Comparison of ENCODE assay signal across 2 cellular contexts in the genomic region with DNA sequence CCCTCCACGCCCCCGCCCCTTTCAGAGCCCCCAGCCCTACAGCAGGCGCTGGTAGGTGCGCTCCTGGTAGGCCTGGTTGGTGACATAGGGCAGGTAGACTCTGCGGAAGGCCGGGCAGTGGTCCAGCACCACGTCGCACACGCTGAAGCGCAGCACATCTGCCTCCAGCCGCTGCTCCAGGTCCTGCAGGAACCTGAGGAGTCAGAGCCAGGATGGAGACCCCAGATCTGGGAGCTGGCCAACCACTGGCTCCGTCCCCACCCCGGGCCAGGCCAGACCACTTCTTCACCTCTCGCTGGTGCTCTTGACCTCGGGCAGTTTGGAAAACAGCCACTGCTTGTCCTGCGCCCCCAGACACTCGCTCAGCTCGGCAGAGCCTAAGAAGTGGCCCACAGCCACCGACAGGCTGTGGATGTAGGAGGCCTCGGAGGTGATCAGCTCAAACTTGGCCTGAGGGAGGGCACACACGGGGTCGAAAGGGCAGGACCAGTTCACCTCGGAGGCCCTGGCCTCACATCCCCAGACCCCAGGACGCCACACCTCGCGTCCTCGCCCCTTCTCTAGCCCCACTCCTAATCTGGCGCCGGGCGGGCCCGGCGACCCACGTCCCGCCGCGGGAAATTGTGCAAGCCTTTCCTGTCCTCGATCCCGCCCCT.
TF ChIP-seq lines count a peak whose summit lies in the region.

No MANE protein-coding gene starts in this region.

TF ChIP-seq in K562, 482 proteins besides CTCF, POLR2A, EP300 and RAD21 (continues in another document):
- TF ChIP-seq ZNF212 (CRISPR knock-in tag; IDR thresholded peaks at IDR 0.05): no peak
- no peak for TF ChIP-seq RBM34 (IDR thresholded peaks at IDR 0.05; ENCODE audit: borderline replicate concordance, insufficient read depth, low read length)
- TF ChIP-seq, protein P1, sequence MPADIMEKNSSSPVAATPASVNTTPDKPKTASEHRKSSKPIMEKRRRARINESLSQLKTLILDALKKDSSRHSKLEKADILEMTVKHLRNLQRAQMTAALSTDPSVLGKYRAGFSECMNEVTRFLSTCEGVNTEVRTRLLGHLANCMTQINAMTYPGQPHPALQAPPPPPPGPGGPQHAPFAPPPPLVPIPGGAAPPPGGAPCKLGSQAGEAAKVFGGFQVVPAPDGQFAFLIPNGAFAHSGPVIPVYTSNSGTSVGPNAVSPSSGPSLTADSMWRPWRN (IDR thresholded peaks at IDR 0.05; ENCODE audit: low read depth): no peak
- TF ChIP-seq ZNF589 (CRISPR knock-in tag; IDR thresholded peaks at IDR 0.05; ENCODE audit: low read depth): 0 out of 2 replicates have a peak, but pooled peaks have one; percentile 44
- TF ChIP-seq PHF20 (IDR thresholded peaks at IDR 0.05; ENCODE audit: partially characterized antibody): peak; percentile 10
- no peak for TF ChIP-seq BCLAF1 (IDR thresholded peaks at IDR 0.05; ENCODE audit: borderline replicate concordance in 1 of 2, control insufficient read depth in 1 of 2, low read depth in 2 of 2, low read length in 1 of 2)
- TF ChIP-seq YBX1 (IDR thresholded peaks at IDR 0.05): no peak
- no peak for TF ChIP-seq SP2 (IDR thresholded peaks at IDR 0.05; ENCODE audit: extremely low read depth, low read depth, low read length, poor library complexity, severe bottlenecking)
- TF ChIP-seq PHB (CRISPR knock-in tag; IDR thresholded peaks at IDR 0.05): 0 out of 2 replicates have a peak, but pooled peaks have one; percentile 47
- peak; percentile 93 for TF ChIP-seq CEBPB (tag; IDR thresholded peaks at IDR 0.05)
- TF ChIP-seq ID3 (CRISPR knock-in tag; IDR thresholded peaks at IDR 0.05): no peak
- 0 out of 2 replicates have a peak, but pooled peaks have one; percentile 26 for TF ChIP-seq ID3 (tag; IDR thresholded peaks at IDR 0.05)
- no peak for TF ChIP-seq ZNF232 (CRISPR knock-in tag; IDR thresholded peaks at IDR 0.05)
- TF ChIP-seq XRCC3 (IDR thresholded peaks at IDR 0.05): no peak
- TF ChIP-seq, protein P2, sequence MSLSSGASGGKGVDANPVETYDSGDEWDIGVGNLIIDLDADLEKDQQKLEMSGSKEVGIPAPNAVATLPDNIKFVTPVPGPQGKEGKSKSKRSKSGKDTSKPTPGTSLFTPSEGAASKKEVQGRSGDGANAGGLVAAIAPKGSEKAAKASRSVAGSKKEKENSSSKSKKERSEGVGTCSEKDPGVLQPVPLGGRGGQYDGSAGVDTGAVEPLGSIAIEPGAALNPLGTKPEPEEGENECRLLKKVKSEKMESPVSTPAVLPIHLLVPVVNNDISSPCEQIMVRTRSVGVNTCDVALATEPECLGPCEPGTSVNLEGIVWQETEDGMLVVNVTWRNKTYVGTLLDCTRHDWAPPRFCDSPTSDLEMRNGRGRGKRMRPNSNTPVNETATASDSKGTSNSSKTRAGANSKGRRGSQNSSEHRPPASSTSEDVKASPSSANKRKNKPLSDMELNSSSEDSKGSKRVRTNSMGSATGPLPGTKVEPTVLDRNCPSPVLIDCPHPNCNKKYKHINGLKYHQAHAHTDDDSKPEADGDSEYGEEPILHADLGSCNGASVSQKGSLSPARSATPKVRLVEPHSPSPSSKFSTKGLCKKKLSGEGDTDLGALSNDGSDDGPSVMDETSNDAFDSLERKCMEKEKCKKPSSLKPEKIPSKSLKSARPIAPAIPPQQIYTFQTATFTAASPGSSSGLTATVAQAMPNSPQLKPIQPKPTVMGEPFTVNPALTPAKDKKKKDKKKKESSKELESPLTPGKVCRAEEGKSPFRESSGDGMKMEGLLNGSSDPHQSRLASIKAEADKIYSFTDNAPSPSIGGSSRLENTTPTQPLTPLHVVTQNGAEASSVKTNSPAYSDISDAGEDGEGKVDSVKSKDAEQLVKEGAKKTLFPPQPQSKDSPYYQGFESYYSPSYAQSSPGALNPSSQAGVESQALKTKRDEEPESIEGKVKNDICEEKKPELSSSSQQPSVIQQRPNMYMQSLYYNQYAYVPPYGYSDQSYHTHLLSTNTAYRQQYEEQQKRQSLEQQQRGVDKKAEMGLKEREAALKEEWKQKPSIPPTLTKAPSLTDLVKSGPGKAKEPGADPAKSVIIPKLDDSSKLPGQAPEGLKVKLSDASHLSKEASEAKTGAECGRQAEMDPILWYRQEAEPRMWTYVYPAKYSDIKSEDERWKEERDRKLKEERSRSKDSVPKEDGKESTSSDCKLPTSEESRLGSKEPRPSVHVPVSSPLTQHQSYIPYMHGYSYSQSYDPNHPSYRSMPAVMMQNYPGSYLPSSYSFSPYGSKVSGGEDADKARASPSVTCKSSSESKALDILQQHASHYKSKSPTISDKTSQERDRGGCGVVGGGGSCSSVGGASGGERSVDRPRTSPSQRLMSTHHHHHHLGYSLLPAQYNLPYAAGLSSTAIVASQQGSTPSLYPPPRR (CRISPR knock-in tag; IDR thresholded peaks at IDR 0.05; ENCODE audit: borderline replicate concordance): no peak
- no peak for TF ChIP-seq POLR2G (IDR thresholded peaks at IDR 0.05; ENCODE audit: low read depth, low read length)
- peak; percentile 18; the same call in 1 of the 2 replicates for TF ChIP-seq ELF2 (CRISPR knock-in tag; IDR thresholded peaks at IDR 0.05)

TF ChIP-seq in HEK293T, 16 proteins besides CTCF, POLR2A, EP300 and RAD21:
- TF ChIP-seq ZNF384 (IDR thresholded peaks at IDR 0.05) (no peak), FOXA1 (IDR thresholded peaks at IDR 0.05) (no peak), HDGF (IDR thresholded peaks at IDR 0.05; ENCODE audit: borderline replicate concordance) (no peak), ARNT (IDR thresholded peaks at IDR 0.05) (no peak), BHLHE40 (IDR thresholded peaks at IDR 0.05; ENCODE audit: borderline replicate concordance) (no peak), L3MBTL2 (conservative IDR thresholded peaks at IDR 0.05) (no peak), ELF4 (IDR thresholded peaks at IDR 0.05) (no peak), SUZ12 (IDR thresholded peaks at IDR 0.05) (no peak), SP1 (IDR thresholded peaks at IDR 0.05) (no peak), TARDBP (IDR thresholded peaks at IDR 0.05) (no peak), CTBP1 (IDR thresholded peaks at IDR 0.05; ENCODE audit: borderline replicate concordance) (no peak), FOXK2 (IDR thresholded peaks at IDR 0.05) (no peak), LEF1 (IDR thresholded peaks at IDR 0.05; ENCODE audit: borderline replicate concordance) (no peak), FOXM1 (IDR thresholded peaks at IDR 0.05; ENCODE audit: borderline replicate concordance) (no peak), NFRKB (IDR thresholded peaks at IDR 0.05) (no peak)
- TF ChIP-seq, protein P3, sequence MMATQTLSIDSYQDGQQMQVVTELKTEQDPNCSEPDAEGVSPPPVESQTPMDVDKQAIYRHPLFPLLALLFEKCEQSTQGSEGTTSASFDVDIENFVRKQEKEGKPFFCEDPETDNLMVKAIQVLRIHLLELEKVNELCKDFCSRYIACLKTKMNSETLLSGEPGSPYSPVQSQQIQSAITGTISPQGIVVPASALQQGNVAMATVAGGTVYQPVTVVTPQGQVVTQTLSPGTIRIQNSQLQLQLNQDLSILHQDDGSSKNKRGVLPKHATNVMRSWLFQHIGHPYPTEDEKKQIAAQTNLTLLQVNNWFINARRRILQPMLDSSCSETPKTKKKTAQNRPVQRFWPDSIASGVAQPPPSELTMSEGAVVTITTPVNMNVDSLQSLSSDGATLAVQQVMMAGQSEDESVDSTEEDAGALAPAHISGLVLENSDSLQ (IDR thresholded peaks at IDR 0.05): no peak
TF ChIP-seq in HEK293T: peak in this region for 0.
